Comparison of ENCODE assay signal across 27 cellular contexts in genomic region chr3:122456074-122456473, GRCh38. TPM values are rescaled to one million over a fixed set of nuclear protein-coding genes. Genes with fewer than 3 reads are reported as not detected.
DNase-seq lines count a peak whose midpoint lies in the region; ATAC-seq, FAIRE-seq and TF ChIP-seq lines count a peak whose summit lies in the region.
"Had no signal": no experiment of that assay in that cellular context is flagged by ENCODE, and none has a peak within 500 bp of the region (broad histone marks: within the 10 kb centered on the region; RNA-seq: fewer than 3 reads in every experiment).

No MANE protein-coding gene starts in this region.

- H3K27me3 Mint-ChIP-seq in neural crest cell (ENCODE audit: low read depth) = no peaks in the 10 kb centered on the region
- H3K27me3 Mint-ChIP-seq: B cell had no signal

- no peak for TF ChIP-seq CTCF in A549 (IDR thresholded peaks at IDR 0.05)
- no peak for TF ChIP-seq CTCF in neural crest cell (conservative IDR thresholded peaks at IDR 0.05)
- no peak for TF ChIP-seq CTCF in lower lobe of right lung (IDR thresholded peaks at IDR 0.05)

- H3K9me3 ChIP-seq in A549 = no peaks in the 10 kb centered on the region
- H3K9me3 ChIP-seq in lower lobe of right lung = no peaks in the 10 kb centered on the region
- H3K9me3 ChIP-seq: MG63, SJSA1 had no signal

- H3K27ac ChIP-seq in A549 (no peak overlapping the region), lower lobe of right lung (no peak overlapping the region)
- H3K27ac ChIP-seq: C4-2B, PC-9, SJSA1 had no signal

- no peak for ATAC-seq in A549
- ATAC-seq in left lobe of liver = peak; percentile 71
- ATAC-seq in left cardiac atrium = no peak
- ATAC-seq in lower lobe of right lung = no peak
- ATAC-seq: GM23338 had no signal

- no peaks in the 10 kb centered on the region for H3K4me1 Mint-ChIP-seq in neural crest cell
- H3K4me1 Mint-ChIP-seq: B cell, GM23338, H9 had no signal

- FAIRE-seq in A549 (lab: Jason Lieb, UNC) = no peak
- FAIRE-seq in GM19239 (lab: Jason Lieb, UNC) = peak; percentile 61
- FAIRE-seq: GM12892 had no signal

- TF ChIP-seq POLR2A in A549 (IDR thresholded peaks at IDR 0.05; ENCODE audit: low read length) = no peak

- intact Hi-C loops in left cardiac atrium (cut with DNase I) (no loop called here), lower lobe of right lung (cut with DNase I) (no loop called here)

- no peak for TF ChIP-seq EP300 in A549 (IDR thresholded peaks at IDR 0.05)

- no peak overlapping the region for H3K4me3 Mint-ChIP-seq in neural crest cell
- H3K4me3 Mint-ChIP-seq: B cell, GM23338, H9 had no signal

- peak overlapping the region; percentile 19 for H3K27ac Mint-ChIP-seq in neural crest cell (ENCODE audit: unreplicated experiment)
- H3K27ac Mint-ChIP-seq: B cell, GM23338, H9 had no signal

- H3K36me3 Mint-ChIP-seq in neural crest cell (ENCODE audit: low read depth) = peaks cover 3% of the 10 kb centered on the region

- peaks cover 89% of the 10 kb centered on the region for H3K36me3 ChIP-seq in lower lobe of right lung

- H3K27me3 ChIP-seq in lower lobe of right lung (ENCODE audit: low read depth) = no peaks in the 10 kb centered on the region
- H3K27me3 ChIP-seq: MG63, SJSA1 had no signal

- DNase-seq in A549 (ENCODE audit: low read depth in 1 of 2, low spot score in 1 of 2) (no peak), GM19239 (ENCODE audit: insufficient read length, low spot score) (no peak), left lobe of liver (ENCODE audit: low spot score) (no peak), neural crest cell (ENCODE audit: low read depth, low spot score) (no peak), left cardiac atrium (no peak), NCI-H187 treated with DMSO at 0.1 percent for 48 hours (lab: John Stamatoyannopoulos, UW) (no peak), lower lobe of right lung (no peak)
- DNase-seq: Calu3, DMS79 treated with DMSO at 0.1 percent for 48 hours, GF-D8, H9, KBM-7, MG63, NCI-H1105 treated with DMSO at 0.1 percent for 48 hours, NCI-H146, NCI-H2029, NCI-H446 treated with DMSO at 0.1 percent for 48 hours, NCI-H526, NCI-H82, PC-9, Right ventricle myocardium superior, RPMI8226 had no signal

- H3K9me3 Mint-ChIP-seq in neural crest cell = no peaks in the 10 kb centered on the region
- H3K9me3 Mint-ChIP-seq: GM23338, H9 had no signal

- POLR2A ChIA-PET in A549 (lab: Yijun Ruan, JAX) = no interaction called here

- TF ChIP-seq RAD21 in A549 (conservative IDR thresholded peaks at IDR 0.05 in 1 of 2, IDR thresholded peaks at IDR 0.05 in 1 of 2) = no peak

- CTCF ChIA-PET in A549 (lab: Yijun Ruan, JAX) = interaction anchor here (6.4 kb wide), 1 partner anchor 224 kb away, joined by 52 read pairs; the partner anchor contains the start of gene PARP14

- H3K4me2 ChIP-seq in A549 = peak overlapping the region; percentile 43
- H3K4me2 ChIP-seq: GM23338, PC-9 had no signal

- no peak overlapping the region for H3K4me3 ChIP-seq in A549
- H3K4me3 ChIP-seq in lower lobe of right lung = no peak overlapping the region
- H3K4me3 ChIP-seq: GM23338, MG63, PC-9, SJSA1 had no signal

- H3K4me1 ChIP-seq in A549 (peaks cover 13% of the 10 kb centered on the region; the same call in 2 of the 3 replicates), lower lobe of right lung (no peaks in the 10 kb centered on the region)
- H3K4me1 ChIP-seq: SJSA1 had no signal

TF ChIP-seq in A549, 52 proteins besides CTCF, POLR2A, EP300 and RAD21:
- TF ChIP-seq ZFP36 (IDR thresholded peaks at IDR 0.05; ENCODE audit: borderline replicate concordance, partially characterized antibody) (no peak), CBX2 (IDR thresholded peaks at IDR 0.05; ENCODE audit: borderline replicate concordance, low read depth) (no peak), KDM5A (IDR thresholded peaks at IDR 0.05) (no peak), RNF2 (IDR thresholded peaks at IDR 0.05; ENCODE audit: borderline replicate concordance, low read depth) (no peak), NR3C1 (IDR thresholded peaks at IDR 0.05) (no peak), ZNF302 (CRISPR knock-in tag; IDR thresholded peaks at IDR 0.05) (no peak), CHD2 (IDR thresholded peaks at IDR 0.05; ENCODE audit: low read length, partially characterized antibody) (no peak), ELK1 (IDR thresholded peaks at IDR 0.05; ENCODE audit: low read depth, low read length) (no peak), CHD4 (IDR thresholded peaks at IDR 0.05; ENCODE audit: borderline replicate concordance) (no peak), MYC (IDR thresholded peaks at IDR 0.05; ENCODE audit: borderline replicate concordance, low read length) (no peak), POLR2AphosphoS2 (conservative IDR thresholded peaks at IDR 0.05; ENCODE audit: low read length) (no peak), EHF (CRISPR knock-in tag; IDR thresholded peaks at IDR 0.05) (no peak), CBX8 (IDR thresholded peaks at IDR 0.05) (no peak)
- TF ChIP-seq, protein P1, sequence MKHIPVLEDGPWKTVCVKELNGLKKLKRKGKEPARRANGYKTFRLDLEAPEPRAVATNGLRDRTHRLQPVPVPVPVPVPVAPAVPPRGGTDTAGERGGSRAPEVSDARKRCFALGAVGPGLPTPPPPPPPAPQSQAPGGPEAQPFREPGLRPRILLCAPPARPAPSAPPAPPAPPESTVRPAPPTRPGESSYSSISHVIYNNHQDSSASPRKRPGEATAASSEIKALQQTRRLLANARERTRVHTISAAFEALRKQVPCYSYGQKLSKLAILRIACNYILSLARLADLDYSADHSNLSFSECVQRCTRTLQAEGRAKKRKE (CRISPR knock-in tag; IDR thresholded peaks at IDR 0.05; ENCODE audit: low read depth) = no peak

RNA-seq across cellular contexts. Expression of gene WDR5B, which starts 40.2 kb away (rescaled TPM):
- polyA plus RNA-seq in A549 (2011; rRNA removed) (9.0 and 10.2 TPM in 2 replicates), A549 (2017; fragmentation: RNase III; extraction: RNeasy Plus Mini Kit Qiagen cat#74134 plus additional on column Dnase treatment) (5.1 to 5.9 TPM (median 5.9 TPM) in 3 replicates)
- 1.4 and 1.8 TPM in 2 replicates for polyA plus RNA-seq in A549 (2012; cell fraction: cytosol; rRNA removed)
- 0.62 and 1.1 TPM in 2 replicates for polyA plus RNA-seq in A549 (2012; cell fraction: nucleus; rRNA removed)
- polyA minus RNA-seq in A549 (2011; rRNA and poly(A)+ RNA removed) = 4.1 and 4.6 TPM in 2 replicates
- total RNA-seq in left lobe of liver (2.3 TPM), neural crest cell (6.8 and 7.3 TPM in 2 replicates), left cardiac atrium (1 to 10 TPM; 3.2 to 3.5 TPM), lower lobe of right lung (6.4 TPM)

RNA-seq across cellular contexts. Expression of gene KPNA1, which starts 58.7 kb away (rescaled TPM):
- polyA plus RNA-seq in A549 (2011; rRNA removed) (81.8 and 86.6 TPM in 2 replicates), A549 (2017; fragmentation: RNase III; extraction: RNeasy Plus Mini Kit Qiagen cat#74134 plus additional on column Dnase treatment) (48.1 to 50.7 TPM (median 48.9 TPM) in 3 replicates)
- 19.6 and 25.4 TPM in 2 replicates for polyA plus RNA-seq in A549 (2012; cell fraction: cytosol; rRNA removed)
- polyA plus RNA-seq in A549 (2012; cell fraction: nucleus; rRNA removed) = 14.9 and 20.9 TPM in 2 replicates
- polyA minus RNA-seq in A549 (2011; rRNA and poly(A)+ RNA removed) = 56.5 and 78.2 TPM in 2 replicates
- total RNA-seq in left lobe of liver (47.1 TPM), neural crest cell (86.5 and 86.8 TPM in 2 replicates), left cardiac atrium (10 to 100 TPM; 44.3 to 63.4 TPM), lower lobe of right lung (54.5 TPM)
